1 cellular context compared by ENCODE assay signal in genomic region chr1:39398278-39399010, GRCh38.
TF ChIP-seq lines count a peak whose summit lies in the region.

No MANE protein-coding gene starts in this region.

TF ChIP-seq in WTC11, 78 proteins besides CTCF, POLR2A, EP300 and RAD21 (continued from another document):
- TF ChIP-seq, protein P1, sequence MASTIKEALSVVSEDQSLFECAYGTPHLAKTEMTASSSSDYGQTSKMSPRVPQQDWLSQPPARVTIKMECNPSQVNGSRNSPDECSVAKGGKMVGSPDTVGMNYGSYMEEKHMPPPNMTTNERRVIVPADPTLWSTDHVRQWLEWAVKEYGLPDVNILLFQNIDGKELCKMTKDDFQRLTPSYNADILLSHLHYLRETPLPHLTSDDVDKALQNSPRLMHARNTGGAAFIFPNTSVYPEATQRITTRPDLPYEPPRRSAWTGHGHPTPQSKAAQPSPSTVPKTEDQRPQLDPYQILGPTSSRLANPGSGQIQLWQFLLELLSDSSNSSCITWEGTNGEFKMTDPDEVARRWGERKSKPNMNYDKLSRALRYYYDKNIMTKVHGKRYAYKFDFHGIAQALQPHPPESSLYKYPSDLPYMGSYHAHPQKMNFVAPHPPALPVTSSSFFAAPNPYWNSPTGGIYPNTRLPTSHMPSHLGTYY (CRISPR knock-in tag; IDR thresholded peaks at IDR 0.05), result no peak
- TF ChIP-seq ZNF281 (CRISPR knock-in tag; IDR thresholded peaks at IDR 0.05) (no peak), ELF4 (CRISPR knock-in tag; IDR thresholded peaks at IDR 0.05; ENCODE audit: low read depth) (no peak)
- TF ChIP-seq, protein P2, sequence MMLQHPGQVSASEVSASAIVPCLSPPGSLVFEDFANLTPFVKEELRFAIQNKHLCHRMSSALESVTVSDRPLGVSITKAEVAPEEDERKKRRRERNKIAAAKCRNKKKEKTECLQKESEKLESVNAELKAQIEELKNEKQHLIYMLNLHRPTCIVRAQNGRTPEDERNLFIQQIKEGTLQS (CRISPR knock-in tag; conservative IDR thresholded peaks at IDR 0.05), result no peak
